In the genomic region with DNA sequence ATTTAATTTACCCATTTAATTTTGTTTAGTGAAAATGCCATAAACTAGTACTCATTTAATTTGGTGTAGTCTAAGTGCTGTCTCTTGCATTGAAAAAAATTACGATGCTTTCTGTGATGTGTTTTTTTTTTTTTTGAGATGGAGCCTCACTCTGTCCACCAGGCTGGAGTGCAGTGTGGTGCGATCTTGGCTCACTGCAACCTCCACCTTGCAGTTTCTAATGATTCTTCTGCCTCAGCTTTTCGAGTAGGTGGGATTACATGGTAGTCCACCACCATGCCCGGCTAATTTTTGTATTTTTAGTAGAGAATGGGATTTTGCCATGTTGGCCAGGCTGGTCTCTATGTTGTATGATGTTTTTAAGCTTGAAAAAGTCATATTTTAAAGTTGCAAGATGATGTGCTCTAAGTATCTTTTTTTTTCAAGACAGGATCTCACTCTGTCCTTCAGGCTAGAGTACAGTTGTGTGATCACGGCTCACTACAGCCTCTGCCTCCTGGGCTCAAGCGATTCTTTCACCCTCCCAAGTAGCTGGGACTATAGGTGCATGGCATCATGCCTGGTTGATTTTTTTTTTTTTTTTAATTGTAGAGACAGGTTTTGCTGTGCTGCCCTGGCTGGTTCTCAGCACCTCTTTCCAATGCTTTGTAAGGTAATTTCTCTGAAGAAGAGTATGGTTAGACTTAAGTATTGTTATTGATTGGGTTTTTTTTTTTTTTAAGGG, we compare ENCODE assay signal across 21 cellular contexts. TPM values are rescaled to one million over a fixed set of nuclear protein-coding genes. Genes with fewer than 3 reads are reported as not detected.
DNase-seq lines count a peak whose midpoint lies in the region; ATAC-seq, FAIRE-seq and TF ChIP-seq lines count a peak whose summit lies in the region.
"Had no signal": no experiment of that assay in that cellular context is flagged by ENCODE, and none has a peak within 500 bp of the region (broad histone marks: within the 10 kb centered on the region; RNA-seq: fewer than 3 reads in every experiment).

No MANE protein-coding gene starts in this region.

- TF ChIP-seq RAD21 in GM12878 (IDR thresholded peaks at IDR 0.05; ENCODE audit: insufficient read depth, low read depth, low read length): no peak

- peaks cover 46% of the 10 kb centered on the region for H3K36me3 Mint-ChIP-seq in activated naive CD4-positive, alpha-beta T cell treated with anti-CD3 and anti-CD28 coated beads for 36 hours (ENCODE audit: low read depth)
- H3K36me3 Mint-ChIP-seq in nephron progenitor cell (ENCODE audit: low read depth): peaks cover 65% of the 10 kb centered on the region

- no peaks in the 10 kb centered on the region for H3K27me3 ChIP-seq in GM12878 (replicated peaks in 1 of 2; ENCODE audit: control insufficient read depth in 2 of 2, insufficient read depth in 2 of 2, low read length in 1 of 2)
- no peaks in the 10 kb centered on the region for H3K27me3 ChIP-seq in esophagus squamous epithelium

- no peak for TF ChIP-seq EP300 in GM12878 (IDR thresholded peaks at IDR 0.05; ENCODE audit: borderline replicate concordance in 1 of 2, control insufficient read depth in 1 of 2, low read depth in 2 of 2, low read length in 2 of 2)

- POLR2A ChIA-PET in GM12878 (lab: Charles Lee) (interaction anchor here (0.6 kb wide), 1 partner anchor 1288 kb away, joined by 4 read pairs; no protein-coding TSS in a partner anchor), RWPE1 (lab: Yijun Ruan, JAX; ENCODE audit: low non-redundant PET) (no interaction called here)

- no peaks in the 10 kb centered on the region for H3K4me1 Mint-ChIP-seq in activated naive CD4-positive, alpha-beta T cell treated with anti-CD3 and anti-CD28 coated beads for 36 hours (ENCODE audit: low read depth)
- no peaks in the 10 kb centered on the region for H3K4me1 Mint-ChIP-seq in nephron progenitor cell
- H3K4me1 Mint-ChIP-seq: CD14-positive monocyte had no signal

- peaks cover 6 to 35% of the 10 kb centered on the region in 2 experiments for H3K36me3 ChIP-seq in GM12878 (ENCODE audit: control insufficient read depth in 2 of 2, insufficient read depth in 2 of 2, low read length in 1 of 2)
- peaks cover 4 to 66% (median 41%) of the 10 kb centered on the region in 3 donors for H3K36me3 ChIP-seq in esophagus squamous epithelium

- 97% methylated on average over 6 of the region's 6 CpGs for WGBS in GM12878 (ENCODE audit: insufficient coverage, insufficient replicate concordance, low lambda C conversion rate, missing lambda C conversion rate)
- WGBS in esophagus squamous epithelium, 2 donors: 80 to 84% methylated on average over 6 of the region's 6 CpGs

- TF ChIP-seq CTCF in GM12878 (IDR thresholded peaks at IDR 0.05 in 2 of 3, conservative IDR thresholded peaks at IDR 0.05 in 1 of 3; ENCODE audit: control insufficient read depth in 2 of 3, extremely low read depth in 1 of 3, insufficient read depth in 1 of 3, low read depth in 3 of 3, low read length in 3 of 3): no peak
- no peak for TF ChIP-seq CTCF in nephron progenitor cell (IDR thresholded peaks at IDR 0.05)
- TF ChIP-seq CTCF in RWPE1 (conservative IDR thresholded peaks at IDR 0.05; ENCODE audit: low read depth): no peak
- no peak for TF ChIP-seq CTCF in esophagus squamous epithelium (IDR thresholded peaks at IDR 0.05)

- RAD21 ChIA-PET in GM12878 (lab: Charles Lee; ENCODE audit: unreplicated experiment): no interaction called here

- FAIRE-seq in GM12892 (lab: Jason Lieb, UNC) (no peak), GM12878 (lab: Jason Lieb, UNC) (no peak)
- FAIRE-seq: GM19239 had no signal

- ATAC-seq in GM12878 (peak; percentile 11), HG03139 (IDR thresholded peaks at IDR 0.05; ENCODE audit: unreplicated experiment) (no peak)

- H3K79me2 ChIP-seq in GM12878 (ENCODE audit: control insufficient read depth, insufficient read depth, low read length): no peaks in the 10 kb centered on the region

- in situ Hi-C loops in GM12878 (cut with MboI): no loop called here

- intact Hi-C loops in activated naive CD4-positive, alpha-beta T cell treated with anti-CD3 and anti-CD28 coated beads for 36 hours (cut with micrococcal nuclease): no loop called here
- intact Hi-C loops in GM12878 (cut with micrococcal nuclease; ENCODE audit: unreplicated experiment): no loop called here
- intact Hi-C loops in esophagus squamous epithelium (cut with DNase I): no loop called here

- H4K20me1 ChIP-seq in GM12878 (ENCODE audit: control insufficient read depth, insufficient read depth): no peaks in the 10 kb centered on the region

- BruUV-seq in GM12878 (replicated peaks; lab: Mats Ljungman, UMichigan): no TSS peak

- no peak overlapping the region for H3K4me3 ChIP-seq in GM12878
- no peak overlapping the region for H3K4me3 ChIP-seq in esophagus squamous epithelium
- H3K4me3 ChIP-seq: GM23248 had no signal

- no peak overlapping the region for H2AFZ ChIP-seq in GM12878 (ENCODE audit: control insufficient read depth, low read depth, low read length)
- H2AFZ ChIP-seq: GM23248 had no signal

- no peaks in the 10 kb centered on the region for H3K9me3 Mint-ChIP-seq in activated naive CD4-positive, alpha-beta T cell treated with anti-CD3 and anti-CD28 coated beads for 36 hours
- H3K9me3 Mint-ChIP-seq in nephron progenitor cell: peaks cover 9% of the 10 kb centered on the region

- CTCF ChIA-PET in activated naive CD4-positive, alpha-beta T cell treated with anti-CD3 and anti-CD28 coated beads for 36 hours (lab: Charles Lee): no interaction called here
- CTCF ChIA-PET in GM12878 (lab: Yijun Ruan, JAX): interaction anchor here (0.6 kb wide), 1 partner anchor 234 kb away, joined by 3 read pairs; no protein-coding TSS in a partner anchor
- CTCF ChIA-PET in RWPE1 (lab: Yijun Ruan, JAX): no interaction called here

- no peaks in the 10 kb centered on the region for H3K27me3 Mint-ChIP-seq in activated naive CD4-positive, alpha-beta T cell treated with anti-CD3 and anti-CD28 coated beads for 36 hours (ENCODE audit: low read depth)
- H3K27me3 Mint-ChIP-seq in nephron progenitor cell (ENCODE audit: low read depth, poor library complexity): no peaks in the 10 kb centered on the region

- DNase-seq in activated naive CD4-positive, alpha-beta T cell treated with anti-CD3 and anti-CD28 coated beads for 36 hours: no peak
- no peak for DNase-seq in activated naive CD4-positive, alpha-beta T cell (lab: John Stamatoyannopoulos, UW)
- no peak for DNase-seq in GM12892 (ENCODE audit: insufficient read length)
- DNase-seq in GM12878 (ENCODE audit: low read depth, low spot score): no peak
- DNase-seq in nephron progenitor cell: no peak
- DNase-seq in RWPE1 (ENCODE audit: low spot score): no peak
- DNase-seq in esophagus squamous epithelium (lab: John Stamatoyannopoulos, UW): no peak
- DNase-seq: GM23248, NCI-H1417 treated with DMSO at 0.1 percent for 48 hours, NCI-H1930, NCI-H345, PC-3, RPMI8226, SIG-M5 had no signal

- no peak overlapping the region for H3K4me2 ChIP-seq in GM12878 (ENCODE audit: control insufficient read depth, insufficient read depth)
- H3K4me2 ChIP-seq: KMS-11 had no signal

- no peaks in the 10 kb centered on the region for H3K9me3 ChIP-seq in GM12878 (replicated peaks; ENCODE audit: control insufficient read depth, insufficient read depth, low read length)
- H3K9me3 ChIP-seq in esophagus squamous epithelium: no peaks in the 10 kb centered on the region

- H3K27ac ChIP-seq in GM12878 (ENCODE audit: control insufficient read depth, insufficient read depth): no peak overlapping the region
- H3K27ac ChIP-seq in RWPE1: no peak overlapping the region
- no peak overlapping the region for H3K27ac ChIP-seq in esophagus squamous epithelium
- H3K27ac ChIP-seq: 22Rv1, GM23248, KMS-11 had no signal

- no peak overlapping the region for H3K4me3 Mint-ChIP-seq in activated naive CD4-positive, alpha-beta T cell treated with anti-CD3 and anti-CD28 coated beads for 36 hours
- no peak overlapping the region for H3K4me3 Mint-ChIP-seq in nephron progenitor cell
- H3K4me3 Mint-ChIP-seq: CD14-positive monocyte had no signal

- SMC1A ChIA-PET in GM12878 (lab: Charles Lee; ENCODE audit: uncharacterized antibody, unreplicated experiment): no interaction called here

- H3K27ac Mint-ChIP-seq in activated naive CD4-positive, alpha-beta T cell treated with anti-CD3 and anti-CD28 coated beads for 36 hours: peak overlapping the region; percentile 30
- peak overlapping the region; percentile 50 for H3K27ac Mint-ChIP-seq in nephron progenitor cell
- H3K27ac Mint-ChIP-seq: CD14-positive monocyte had no signal

- H3K4me1 ChIP-seq in GM12878 (ENCODE audit: control insufficient read depth, insufficient read depth, low read length) (no peaks in the 10 kb centered on the region), esophagus squamous epithelium (no peaks in the 10 kb centered on the region)

- TF ChIP-seq POLR2A in GM12892 (IDR thresholded peaks at IDR 0.05; ENCODE audit: low read depth, low read length) (0 out of 2 replicates have a peak, but pooled peaks have one; percentile 25), GM12878 (IDR thresholded peaks at IDR 0.05; ENCODE audit: low read depth, low read length) (no peak), esophagus squamous epithelium (IDR thresholded peaks at IDR 0.05) (no peak)

- H3K9ac ChIP-seq in GM12878 (ENCODE audit: control insufficient read depth, insufficient read depth, low read length): no peak overlapping the region
- H3K9ac ChIP-seq: GM23248, KMS-11 had no signal

RNA-seq across cellular contexts. Expression of a gene that starts 8.6 kb away (rescaled TPM):
- total RNA-seq in activated naive CD4-positive, alpha-beta T cell treated with anti-CD3 and anti-CD28 coated beads for 36 hours: not detected
- polyA plus RNA-seq in GM12892 (2012; ENCODE audit: missing spikeins): not detected
- not detected in 2 replicates for total RNA-seq in GM12878 (2013; cell fraction: nucleolus; rRNA removed)
- total RNA-seq in GM12878 (2014; rRNA removed) (not detected in 2 replicates), GM12878 (2014; rRNA removed; fragmentation: Illumina TruSeq; extraction: Trizol) (not detected in 2 replicates), GM12878 (2021) (not detected in 2 replicates), esophagus squamous epithelium (not detected)
- not detected for polyA plus RNA-seq in GM12878 (2011; ENCODE audit: low read depth)
- polyA plus RNA-seq in GM12878 (2011; rRNA removed) (not detected in 2 replicates), GM12878 (2014; fragmentation: Illumina TruSeq; extraction: Trizol) (not detected in 2 replicates), GM12878 (2014; fragmentation: Nextera tagmentation; extraction: Ambion mirVana) (not detected), GM12878 (2014; rRNA removed) (not detected in 2 replicates), GM12878 (2016; fragmentation: Nextera tagmentation; extraction: Ambion mirVana) (not detected)
- polyA plus RNA-seq in GM12878 (2011; cell fraction: cytosol; rRNA removed): not detected in 2 replicates
- not detected in 2 replicates for polyA plus RNA-seq in GM12878 (2011; cell fraction: nucleus; rRNA removed)
- polyA plus RNA-seq in GM12878 (2012): not detected in 2 replicates
- not detected in 2 replicates for polyA minus RNA-seq in GM12878 (2011; rRNA and poly(A)+ RNA removed)
- polyA minus RNA-seq in GM12878 (2011; cell fraction: cytosol; rRNA and poly(A)+ RNA removed): not detected in 2 replicates
- polyA minus RNA-seq in GM12878 (2011; cell fraction: nucleus; rRNA and poly(A)+ RNA removed): not detected in 2 replicates
- total RNA-seq: GM23248, M059J, PC-3 had no signal
- polyA plus RNA-seq: AG04450, CD14-positive monocyte, GM23248 had no signal

RNA-seq across cellular contexts. Expression of a gene that starts 16.9 kb away (rescaled TPM):
- 100 to 1,000 TPM; 268 to 280 TPM for total RNA-seq in activated naive CD4-positive, alpha-beta T cell treated with anti-CD3 and anti-CD28 coated beads for 36 hours
- 260 TPM for polyA plus RNA-seq in GM12892 (2012; ENCODE audit: missing spikeins)
- 206 and 224 TPM in 2 replicates for total RNA-seq in GM12878 (2013; cell fraction: nucleolus; rRNA removed)
- total RNA-seq in GM12878 (2014; rRNA removed): 248 and 280 TPM in 2 replicates
- total RNA-seq in GM12878 (2014; rRNA removed; fragmentation: Illumina TruSeq; extraction: Trizol): 319 and 342 TPM in 2 replicates
- total RNA-seq in GM12878 (2021): 261 and 277 TPM in 2 replicates
- polyA plus RNA-seq in GM12878 (2011; ENCODE audit: low read depth): 137 TPM
- polyA plus RNA-seq in GM12878 (2011; rRNA removed): 400 and 468 TPM in 2 replicates
- 218 and 306 TPM in 2 replicates for polyA plus RNA-seq in GM12878 (2011; cell fraction: cytosol; rRNA removed)
- 210 and 223 TPM in 2 replicates for polyA plus RNA-seq in GM12878 (2011; cell fraction: nucleus; rRNA removed)
- 142 and 159 TPM in 2 replicates for polyA plus RNA-seq in GM12878 (2012)
- polyA plus RNA-seq in GM12878 (2014; fragmentation: Illumina TruSeq; extraction: Trizol): 295 and 420 TPM in 2 replicates
- 100 to 1,000 TPM; 355 to 374 TPM for polyA plus RNA-seq in GM12878 (2014; fragmentation: Nextera tagmentation; extraction: Ambion mirVana)
- polyA plus RNA-seq in GM12878 (2014; rRNA removed): 214 and 242 TPM in 2 replicates
- polyA plus RNA-seq in GM12878 (2016; fragmentation: Nextera tagmentation; extraction: Ambion mirVana): 100 to 1,000 TPM; 417 to 418 TPM
- 294 and 296 TPM in 2 replicates for polyA minus RNA-seq in GM12878 (2011; rRNA and poly(A)+ RNA removed)
- 102 and 124 TPM in 2 replicates for polyA minus RNA-seq in GM12878 (2011; cell fraction: cytosol; rRNA and poly(A)+ RNA removed)
- 117 and 175 TPM in 2 replicates for polyA minus RNA-seq in GM12878 (2011; cell fraction: nucleus; rRNA and poly(A)+ RNA removed)
- total RNA-seq in esophagus squamous epithelium: 100 to 1,000 TPM in 3 of 4 donors, 10 to 100 TPM in 1; 45.4 to 164 (median 156) TPM
